In genomic region chr10:92076722-92077121, GRCh38 we compare ENCODE assay signal across 14 cellular contexts.
A peak's percentile ranks its signal among the peaks of the same experiment; 100 is the strongest.
DNase-seq lines count a peak whose midpoint lies in the region; ATAC-seq, FAIRE-seq and TF ChIP-seq lines count a peak whose summit lies in the region.
"Had no signal": no experiment of that assay in that cellular context is flagged by ENCODE, and none has a peak within 500 bp of the region (broad histone marks: within the 10 kb centered on the region; RNA-seq: fewer than 3 reads in every experiment).

No MANE protein-coding gene starts in this region.

- H3K9me3 ChIP-seq in K562 (replicated peaks; ENCODE audit: control insufficient read depth, insufficient read depth, low read depth, low read length) = no peaks in the 10 kb centered on the region

- CTCF ChIA-PET in K562 (lab: Yijun Ruan, JAX; ENCODE audit: low intra/inter-chr PET ratio) = interaction anchor here (0.6 kb wide), 1 partner anchor 191 kb away, joined by 5 read pairs; no protein-coding TSS in a partner anchor

- no peak for TF ChIP-seq POLR2A in K562 (conservative IDR thresholded peaks at IDR 0.05)

- in situ Hi-C loops in K562 (cut with MboI) = loop anchor here (25.0 kb wide), 1 partner anchor 211 kb away; the partner anchor contains the start of genes CPEB3 and MARCHF5

- DNase-seq in HT1080 (ENCODE audit: low read depth) = peak; percentile 21
- no peak for DNase-seq in K562 (ENCODE audit: extremely low read depth in 1 of 4, low spot score in 3 of 4)
- DNase-seq in memory B cell (ENCODE audit: low spot score in 2 of 2) = no peak
- no peak for DNase-seq in NCI-H1105 treated with DMSO at 0.1 percent for 48 hours (lab: John Stamatoyannopoulos, UW)
- DNase-seq in middle frontal gyrus (ENCODE audit: extremely low spot score, low spot score) = no peak
- no peak for DNase-seq in left cardiac atrium
- DNase-seq: CD8-positive, alpha-beta T cell; COR-L47; DND-41; GDM1 had no signal

- TF ChIP-seq CTCF in K562 (IDR thresholded peaks at IDR 0.05 in 2 of 3, conservative IDR thresholded peaks at IDR 0.05 in 1 of 3; ENCODE audit: insufficient read depth in 2 of 3, low read depth in 1 of 3, low read length in 3 of 3) = no peak

- intact Hi-C loops in K562 (cut with micrococcal nuclease) (no loop called here), left cardiac atrium (cut with DNase I) (no loop called here)

- no peak for FAIRE-seq in K562 (lab: Jason Lieb, UNC)
- FAIRE-seq: GM19239 had no signal

- H3K27ac Mint-ChIP-seq in memory B cell = peak overlapping the region; percentile 26
- H3K27ac Mint-ChIP-seq: CD8-positive, alpha-beta T cell; IgD-negative memory B cell had no signal

- H3K4me1 Mint-ChIP-seq in memory B cell = no peaks in the 10 kb centered on the region
- H3K4me1 Mint-ChIP-seq: IgD-negative memory B cell had no signal

- no peak overlapping the region for H3K4me3 ChIP-seq in K562

- no peak for TF ChIP-seq EP300 in K562 (IDR thresholded peaks at IDR 0.05; ENCODE audit: low read length)

- no peak overlapping the region for H3K9ac ChIP-seq in K562 (ENCODE audit: insufficient read depth in 1 of 2, low read depth in 2 of 2, low read length in 2 of 2)

- BruUV-seq in K562 (replicated peaks; lab: Mats Ljungman, UMichigan) = no TSS peak

- H3K4me1 ChIP-seq in K562 (replicated peaks in 1 of 2; ENCODE audit: control insufficient read depth in 2 of 2, insufficient read depth in 2 of 2, low read length in 2 of 2) = no peaks in the 10 kb centered on the region

- no peak for ATAC-seq in K562
- ATAC-seq in memory B cell (ENCODE audit: low read depth) = no peak
- ATAC-seq in left cardiac atrium = no peak
- ATAC-seq: CD8-positive, alpha-beta T cell; HCT116 had no signal

- H3K9me3 Mint-ChIP-seq in memory B cell = no peaks in the 10 kb centered on the region
- H3K9me3 Mint-ChIP-seq: CD8-positive, alpha-beta T cell; IgD-negative memory B cell had no signal

- no peaks in the 10 kb centered on the region for H3K27me3 ChIP-seq in K562 (ENCODE audit: control insufficient read depth in 2 of 2, insufficient read depth in 2 of 2, low read length in 2 of 2)

- H4K20me1 ChIP-seq in K562 (replicated peaks; ENCODE audit: control insufficient read depth, insufficient read depth, low read length) = no peaks in the 10 kb centered on the region

- no peak overlapping the region for H3K4me2 ChIP-seq in K562 (ENCODE audit: insufficient read depth, low read length)

- peaks cover 31% of the 10 kb centered on the region for H3K36me3 Mint-ChIP-seq in memory B cell

- H3K27me3 Mint-ChIP-seq in memory B cell = no peaks in the 10 kb centered on the region
- H3K27me3 Mint-ChIP-seq: IgD-negative memory B cell had no signal

- POLR2A ChIA-PET in K562 (lab: Yijun Ruan, JAX) = interaction anchor here (0.6 to 1.0 kb wide), 2 partner anchors 11 to 21 kb away, joined by 3 read pairs; no protein-coding TSS in a partner anchor

- H2AFZ ChIP-seq in K562 (ENCODE audit: low read depth, low read length) = no peak overlapping the region

- H3K4me3 Mint-ChIP-seq in memory B cell = no peak overlapping the region
- H3K4me3 Mint-ChIP-seq: CD14-positive monocyte; CD8-positive, alpha-beta T cell; IgD-negative memory B cell had no signal

- H3K79me2 ChIP-seq in K562 (ENCODE audit: control insufficient read depth, insufficient read depth, low read length) = no peaks in the 10 kb centered on the region

- H3K9me1 ChIP-seq in K562 (ENCODE audit: control insufficient read depth, insufficient read depth, low read length) = no peaks in the 10 kb centered on the region

- no peak for TF ChIP-seq RAD21 in K562 (CRISPR knock-in tag; conservative IDR thresholded peaks at IDR 0.05 in 1 of 2, IDR thresholded peaks at IDR 0.05 in 1 of 2)

- no peaks in the 10 kb centered on the region for H3K36me3 ChIP-seq in K562 (ENCODE audit: control insufficient read depth, insufficient read depth, low read length)

- H3K27ac ChIP-seq in K562 (ENCODE audit: extremely low read depth, low read depth, low read length) = no peak overlapping the region

TF ChIP-seq in K562, 482 proteins besides CTCF, POLR2A, EP300 and RAD21 (continues in another document):
- TF ChIP-seq, protein P1, sequence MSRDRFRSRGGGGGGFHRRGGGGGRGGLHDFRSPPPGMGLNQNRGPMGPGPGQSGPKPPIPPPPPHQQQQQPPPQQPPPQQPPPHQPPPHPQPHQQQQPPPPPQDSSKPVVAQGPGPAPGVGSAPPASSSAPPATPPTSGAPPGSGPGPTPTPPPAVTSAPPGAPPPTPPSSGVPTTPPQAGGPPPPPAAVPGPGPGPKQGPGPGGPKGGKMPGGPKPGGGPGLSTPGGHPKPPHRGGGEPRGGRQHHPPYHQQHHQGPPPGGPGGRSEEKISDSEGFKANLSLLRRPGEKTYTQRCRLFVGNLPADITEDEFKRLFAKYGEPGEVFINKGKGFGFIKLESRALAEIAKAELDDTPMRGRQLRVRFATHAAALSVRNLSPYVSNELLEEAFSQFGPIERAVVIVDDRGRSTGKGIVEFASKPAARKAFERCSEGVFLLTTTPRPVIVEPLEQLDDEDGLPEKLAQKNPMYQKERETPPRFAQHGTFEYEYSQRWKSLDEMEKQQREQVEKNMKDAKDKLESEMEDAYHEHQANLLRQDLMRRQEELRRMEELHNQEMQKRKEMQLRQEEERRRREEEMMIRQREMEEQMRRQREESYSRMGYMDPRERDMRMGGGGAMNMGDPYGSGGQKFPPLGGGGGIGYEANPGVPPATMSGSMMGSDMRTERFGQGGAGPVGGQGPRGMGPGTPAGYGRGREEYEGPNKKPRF (IDR thresholded peaks at IDR 0.05; ENCODE audit: low read depth, low read length) = no peak
- TF ChIP-seq, protein P2, sequence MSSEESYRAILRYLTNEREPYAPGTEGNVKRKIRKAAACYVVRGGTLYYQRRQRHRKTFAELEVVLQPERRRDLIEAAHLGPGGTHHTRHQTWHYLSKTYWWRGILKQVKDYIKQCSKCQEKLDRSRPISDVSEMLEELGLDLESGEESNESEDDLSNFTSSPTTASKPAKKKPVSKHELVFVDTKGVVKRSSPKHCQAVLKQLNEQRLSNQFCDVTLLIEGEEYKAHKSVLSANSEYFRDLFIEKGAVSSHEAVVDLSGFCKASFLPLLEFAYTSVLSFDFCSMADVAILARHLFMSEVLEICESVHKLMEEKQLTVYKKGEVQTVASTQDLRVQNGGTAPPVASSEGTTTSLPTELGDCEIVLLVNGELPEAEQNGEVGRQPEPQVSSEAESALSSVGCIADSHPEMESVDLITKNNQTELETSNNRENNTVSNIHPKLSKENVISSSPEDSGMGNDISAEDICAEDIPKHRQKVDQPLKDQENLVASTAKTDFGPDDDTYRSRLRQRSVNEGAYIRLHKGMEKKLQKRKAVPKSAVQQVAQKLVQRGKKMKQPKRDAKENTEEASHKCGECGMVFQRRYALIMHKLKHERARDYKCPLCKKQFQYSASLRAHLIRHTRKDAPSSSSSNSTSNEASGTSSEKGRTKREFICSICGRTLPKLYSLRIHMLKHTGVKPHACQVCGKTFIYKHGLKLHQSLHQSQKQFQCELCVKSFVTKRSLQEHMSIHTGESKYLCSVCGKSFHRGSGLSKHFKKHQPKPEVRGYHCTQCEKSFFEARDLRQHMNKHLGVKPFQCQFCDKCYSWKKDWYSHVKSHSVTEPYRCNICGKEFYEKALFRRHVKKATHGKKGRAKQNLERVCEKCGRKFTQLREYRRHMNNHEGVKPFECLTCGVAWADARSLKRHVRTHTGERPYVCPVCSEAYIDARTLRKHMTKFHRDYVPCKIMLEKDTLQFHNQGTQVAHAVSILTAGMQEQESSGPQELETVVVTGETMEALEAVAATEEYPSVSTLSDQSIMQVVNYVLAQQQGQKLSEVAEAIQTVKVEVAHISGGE (CRISPR knock-in tag; IDR thresholded peaks at IDR 0.05) = peak in 2 of 3 experiments; percentile 38 to 45; a peak in 1 of 6 replicates
- no peak for TF ChIP-seq CUX1 (CRISPR knock-in tag; IDR thresholded peaks at IDR 0.05)
